ENCODE assay signal across 3 cellular contexts in the genomic region with DNA sequence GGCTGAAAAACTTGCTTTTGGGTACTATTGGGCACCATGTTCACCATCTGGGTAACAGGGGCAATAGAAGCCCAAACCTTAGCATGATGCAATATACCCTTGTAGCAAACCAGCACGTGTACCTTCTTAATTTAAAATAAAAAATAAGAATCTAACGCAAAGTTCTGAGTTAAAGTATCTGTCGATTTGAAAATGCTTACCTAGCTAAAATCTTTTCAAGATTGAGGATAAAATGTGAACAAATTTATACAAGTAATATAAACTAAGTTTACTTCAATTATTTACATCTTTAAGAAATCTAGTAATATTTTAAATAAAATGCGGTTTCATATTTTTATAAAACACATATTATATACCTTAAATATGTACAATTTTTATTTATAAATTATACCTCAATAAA.
TF ChIP-seq lines count a peak whose summit lies in the region.

No MANE protein-coding gene starts in this region.

TF ChIP-seq in A549, 52 proteins besides CTCF, POLR2A, EP300 and RAD21:
- TF ChIP-seq, protein P1, sequence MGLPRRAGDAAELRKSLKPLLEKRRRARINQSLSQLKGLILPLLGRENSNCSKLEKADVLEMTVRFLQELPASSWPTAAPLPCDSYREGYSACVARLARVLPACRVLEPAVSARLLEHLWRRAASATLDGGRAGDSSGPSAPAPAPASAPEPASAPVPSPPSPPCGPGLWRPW (IDR thresholded peaks at IDR 0.05): no peak
- no peak for TF ChIP-seq TFCP2L1 (CRISPR knock-in tag; IDR thresholded peaks at IDR 0.05)
- peak; percentile 17 for TF ChIP-seq MAFK (IDR thresholded peaks at IDR 0.05; ENCODE audit: partially characterized antibody)
- TF ChIP-seq ZFP36 (IDR thresholded peaks at IDR 0.05; ENCODE audit: borderline replicate concordance, partially characterized antibody): no peak
- TF ChIP-seq ZSCAN20 (CRISPR knock-in tag; IDR thresholded peaks at IDR 0.05): no peak

TF ChIP-seq in IMR-90, 13 proteins besides CTCF, POLR2A, EP300 and RAD21:
- TF ChIP-seq CEBPB (IDR thresholded peaks at IDR 0.05; ENCODE audit: low read depth, low read length) (peak; percentile 15; the same call in 1 of the 2 replicates), MAFK (IDR thresholded peaks at IDR 0.05; ENCODE audit: low read depth, low read length) (peak; percentile 32; the same call in 1 of the 2 replicates), RFX5 (IDR thresholded peaks at IDR 0.05; ENCODE audit: low read depth, low read length) (no peak), MAZ (IDR thresholded peaks at IDR 0.05; ENCODE audit: borderline replicate concordance, low read depth, low read length) (no peak)
- TF ChIP-seq, protein P2, sequence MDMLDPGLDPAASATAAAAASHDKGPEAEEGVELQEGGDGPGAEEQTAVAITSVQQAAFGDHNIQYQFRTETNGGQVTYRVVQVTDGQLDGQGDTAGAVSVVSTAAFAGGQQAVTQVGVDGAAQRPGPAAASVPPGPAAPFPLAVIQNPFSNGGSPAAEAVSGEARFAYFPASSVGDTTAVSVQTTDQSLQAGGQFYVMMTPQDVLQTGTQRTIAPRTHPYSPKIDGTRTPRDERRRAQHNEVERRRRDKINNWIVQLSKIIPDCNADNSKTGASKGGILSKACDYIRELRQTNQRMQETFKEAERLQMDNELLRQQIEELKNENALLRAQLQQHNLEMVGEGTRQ (IDR thresholded peaks at IDR 0.05; ENCODE audit: low read depth, low read length): no peak
TF ChIP-seq in IMR-90: peak in this region for 2.

TF ChIP-seq in K562, 482 proteins besides CTCF, POLR2A, EP300 and RAD21:
- TF ChIP-seq MBD2 (IDR thresholded peaks at IDR 0.05; ENCODE audit: borderline replicate concordance, low read depth) (no peak), ZNF551 (CRISPR knock-in tag; IDR thresholded peaks at IDR 0.05) (no peak), CHD2 (IDR thresholded peaks at IDR 0.05; ENCODE audit: low read depth, low read length) (no peak), CLOCK (CRISPR knock-in tag; IDR thresholded peaks at IDR 0.05; ENCODE audit: borderline replicate concordance) (no peak), BRF2 (IDR thresholded peaks at IDR 0.05; ENCODE audit: borderline replicate concordance, insufficient read depth, insufficient read length) (no peak), GTF2A2 (tag; IDR thresholded peaks at IDR 0.05) (no peak), ZNF41 (CRISPR knock-in tag; conservative IDR thresholded peaks at IDR 0.05) (no peak), CEBPG (CRISPR knock-in tag; IDR thresholded peaks at IDR 0.05) (no peak), CEBPG (tag; conservative IDR thresholded peaks at IDR 0.05 in 1 of 2, IDR thresholded peaks at IDR 0.05 in 1 of 2) (0 out of 4 replicates have a peak, but pooled peaks of 1 of the 2 experiments have one; percentile 28), ZNF778 (CRISPR knock-in tag; IDR thresholded peaks at IDR 0.05) (no peak), MAFF (IDR thresholded peaks at IDR 0.05; ENCODE audit: low read length) (peak; percentile 20; the same call in 1 of the 2 replicates), ZNF316 (IDR thresholded peaks at IDR 0.05) (peak; percentile 83), FOXJ3 (CRISPR knock-in tag; IDR thresholded peaks at IDR 0.05) (no peak), FOXM1 (IDR thresholded peaks at IDR 0.05; ENCODE audit: low read depth) (no peak), FOXM1 (CRISPR knock-in tag; IDR thresholded peaks at IDR 0.05; ENCODE audit: low read depth) (no peak), ILK (tag; IDR thresholded peaks at IDR 0.05; ENCODE audit: borderline replicate concordance, low read depth) (no peak), EWSR1 (IDR thresholded peaks at IDR 0.05; ENCODE audit: borderline replicate concordance, low read depth, partially characterized antibody) (no peak), ZNF780A (CRISPR knock-in tag; IDR thresholded peaks at IDR 0.05) (no peak), C11orf30 (IDR thresholded peaks at IDR 0.05; ENCODE audit: low read depth) (peak; percentile 63; the same call in 1 of the 2 replicates)
- TF ChIP-seq, protein P3, sequence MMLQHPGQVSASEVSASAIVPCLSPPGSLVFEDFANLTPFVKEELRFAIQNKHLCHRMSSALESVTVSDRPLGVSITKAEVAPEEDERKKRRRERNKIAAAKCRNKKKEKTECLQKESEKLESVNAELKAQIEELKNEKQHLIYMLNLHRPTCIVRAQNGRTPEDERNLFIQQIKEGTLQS (IDR thresholded peaks at IDR 0.05): peak; percentile 25; the same call in 1 of the 2 replicates
- TF ChIP-seq, protein P3 (CRISPR knock-in tag; conservative IDR thresholded peaks at IDR 0.05): no peak
- TF ChIP-seq, protein P4, sequence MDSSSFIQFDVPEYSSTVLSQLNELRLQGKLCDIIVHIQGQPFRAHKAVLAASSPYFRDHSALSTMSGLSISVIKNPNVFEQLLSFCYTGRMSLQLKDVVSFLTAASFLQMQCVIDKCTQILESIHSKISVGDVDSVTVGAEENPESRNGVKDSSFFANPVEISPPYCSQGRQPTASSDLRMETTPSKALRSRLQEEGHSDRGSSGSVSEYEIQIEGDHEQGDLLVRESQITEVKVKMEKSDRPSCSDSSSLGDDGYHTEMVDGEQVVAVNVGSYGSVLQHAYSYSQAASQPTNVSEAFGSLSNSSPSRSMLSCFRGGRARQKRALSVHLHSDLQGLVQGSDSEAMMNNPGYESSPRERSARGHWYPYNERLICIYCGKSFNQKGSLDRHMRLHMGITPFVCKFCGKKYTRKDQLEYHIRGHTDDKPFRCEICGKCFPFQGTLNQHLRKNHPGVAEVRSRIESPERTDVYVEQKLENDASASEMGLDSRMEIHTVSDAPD (CRISPR knock-in tag; IDR thresholded peaks at IDR 0.05): no peak
- TF ChIP-seq, protein P5, sequence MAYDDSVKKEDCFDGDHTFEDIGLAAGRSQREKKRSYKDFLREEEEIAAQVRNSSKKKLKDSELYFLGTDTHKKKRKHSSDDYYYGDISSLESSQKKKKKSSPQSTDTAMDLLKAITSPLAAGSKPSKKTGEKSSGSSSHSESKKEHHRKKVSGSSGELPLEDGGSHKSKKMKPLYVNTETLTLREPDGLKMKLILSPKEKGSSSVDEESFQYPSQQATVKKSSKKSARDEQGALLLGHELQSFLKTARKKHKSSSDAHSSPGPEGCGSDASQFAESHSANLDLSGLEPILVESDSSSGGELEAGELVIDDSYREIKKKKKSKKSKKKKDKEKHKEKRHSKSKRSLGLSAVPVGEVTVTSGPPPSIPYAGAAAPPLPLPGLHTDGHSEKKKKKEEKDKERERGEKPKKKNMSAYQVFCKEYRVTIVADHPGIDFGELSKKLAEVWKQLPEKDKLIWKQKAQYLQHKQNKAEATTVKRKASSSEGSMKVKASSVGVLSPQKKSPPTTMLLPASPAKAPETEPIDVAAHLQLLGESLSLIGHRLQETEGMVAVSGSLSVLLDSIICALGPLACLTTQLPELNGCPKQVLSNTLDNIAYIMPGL (CRISPR knock-in tag; IDR thresholded peaks at IDR 0.05): no peak
TF ChIP-seq in K562: peak in this region for 5.
